In the genomic region with DNA sequence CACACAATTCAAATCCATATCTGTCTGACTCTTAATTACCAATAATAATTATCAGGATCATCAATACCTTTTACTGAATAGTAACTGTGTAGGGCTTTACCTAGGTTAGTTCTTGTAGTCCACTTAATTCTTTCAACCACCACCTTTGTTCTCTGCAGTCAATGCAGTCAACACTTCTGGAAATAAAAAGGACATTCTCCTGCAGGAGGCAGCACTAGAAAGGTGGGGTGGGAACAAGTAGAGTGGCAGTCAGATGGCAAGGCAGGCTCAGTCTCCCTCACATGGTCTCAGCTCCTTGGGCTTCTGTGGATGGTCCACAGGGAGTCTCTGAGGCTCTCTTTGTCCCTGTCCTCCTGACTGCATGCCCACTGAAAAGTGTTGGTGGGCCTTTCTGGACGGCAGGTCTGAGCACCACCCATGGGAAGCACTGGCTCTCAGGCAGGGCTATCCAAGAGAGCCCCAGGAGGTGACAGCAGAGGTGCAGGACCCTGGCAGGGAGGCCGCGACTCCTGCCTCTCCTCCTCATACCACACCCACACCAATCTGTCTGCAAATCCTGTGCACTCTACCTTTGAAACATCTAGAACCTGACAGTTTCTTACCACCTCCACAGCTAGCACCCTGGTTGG, we compare ENCODE assay signal across 15 cellular contexts.
"Had no signal": no experiment of that assay in that cellular context is flagged by ENCODE, and none has a peak within 500 bp of the region (broad histone marks: within the 10 kb centered on the region; RNA-seq: fewer than 3 reads in every experiment).

No MANE protein-coding gene starts in this region.

- H3K4me2 ChIP-seq: hepatocyte had no signal

- H2AFZ ChIP-seq: hepatocyte had no signal

- H3K9me3 ChIP-seq: ascending aorta had no signal

- H3K27ac Mint-ChIP-seq: activated B cell treated with CpG ODN at 0.5 μM for 24 hours; activated naive CD4-positive, alpha-beta T cell treated with anti-CD3 and anti-CD28 coated beads for 36 hours; memory B cell; nephron progenitor cell; stimulated activated naive B cell treated with anti-CD40 and anti-IgM and Interleukin-4, amounts not matched to agents 10 μg/mL and 1 μg/mL and 100 μg/mL, for 72 hours; T-helper 2 cell treated with Interferon-gamma antibody and Interleukin-4, amounts not matched to agents 5 μg/mL and 100 μg/mL, for 36 hours had no signal

- H3K4me1 ChIP-seq: breast epithelium, left ventricle myocardium inferior had no signal

- H3K36me3 ChIP-seq: ascending aorta, breast epithelium, left ventricle myocardium inferior, tibial nerve had no signal

- H3K4me3 ChIP-seq: ascending aorta, breast epithelium, hepatocyte, left ventricle myocardium inferior, tibial nerve had no signal

- H3K4me3 Mint-ChIP-seq: activated B cell treated with CpG ODN at 0.5 μM for 24 hours; activated naive CD4-positive, alpha-beta T cell treated with anti-CD3 and anti-CD28 coated beads for 36 hours; memory B cell; nephron progenitor cell; stimulated activated naive B cell treated with anti-CD40 and anti-IgM and Interleukin-4, amounts not matched to agents 10 μg/mL and 1 μg/mL and 100 μg/mL, for 72 hours; T-helper 2 cell treated with Interferon-gamma antibody and Interleukin-4, amounts not matched to agents 5 μg/mL and 100 μg/mL, for 36 hours had no signal

- ATAC-seq: esophagus mucosa; stimulated activated naive B cell treated with anti-CD40 and anti-IgM and Interleukin-4, amounts not matched to agents 10 μg/mL and 1 μg/mL and 100 μg/mL, for 72 hours had no signal

- DNase-seq: activated B cell treated with CpG ODN at 0.5 μM for 24 hours; activated CD4-positive, alpha-beta T cell treated with anti-CD3 and anti-CD28 coated beads for 48 hours; activated naive CD4-positive, alpha-beta T cell treated with anti-CD3 and anti-CD28 coated beads for 36 hours; activated T-cell treated with anti-CD3 and anti-CD28 coated beads for 4 hours; kidney; left ventricle myocardium inferior; nephron progenitor cell; stimulated activated naive B cell treated with anti-CD40 and anti-IgM and Interleukin-4, amounts not matched to agents 10 μg/mL and 1 μg/mL and 100 μg/mL, for 72 hours had no signal

- H3K4me1 Mint-ChIP-seq: activated B cell treated with CpG ODN at 0.5 μM for 24 hours, memory B cell had no signal

- H3K27ac ChIP-seq: ascending aorta, breast epithelium, hepatocyte, left ventricle myocardium inferior, tibial nerve had no signal

- H3K27me3 ChIP-seq: ascending aorta, hepatocyte, tibial nerve had no signal

- H3K79me2 ChIP-seq: hepatocyte had no signal
